In genomic region chr1:109623601-109624161, GRCh38 we compare ENCODE assay signal across 8 cellular contexts. TPM values are rescaled to one million over a fixed set of nuclear protein-coding genes. Genes with fewer than 3 reads are reported as not detected.
DNase-seq lines count a peak whose midpoint lies in the region; ATAC-seq and TF ChIP-seq lines count a peak whose summit lies in the region.

No MANE protein-coding gene starts in this region.

- H3K9me3 ChIP-seq in OCI-LY1 (ENCODE audit: low read length) = no peaks in the 10 kb centered on the region
- no peaks in the 10 kb centered on the region for H3K9me3 ChIP-seq in esophagus squamous epithelium

- peak overlapping the region; percentile 79 for H3K27ac ChIP-seq in OCI-LY1 (ENCODE audit: low read depth, low read length, poor library complexity, severe bottlenecking)
- peak overlapping the region in 3 of 4 donors; percentile 31 to 46 (median 44) for H3K27ac ChIP-seq in esophagus squamous epithelium
- peak overlapping the region in 15 of 21 experiments; percentile 14 to 96 (median 49) for H3K27ac ChIP-seq in skin epidermis

- no peaks in the 10 kb centered on the region for H4K20me1 ChIP-seq in OCI-LY1 (ENCODE audit: insufficient read depth, low read length)

- H3K4me3 Mint-ChIP-seq in T-helper 1 cell treated with Interleukin-12 subunit alpha and Interleukin-12 subunit beta and Interleukin-4 antibody, amounts not matched to agents 30 μg/mL and 1 μg/mL, for 36 hours = peak overlapping the region; percentile 66

- no peak for DNase-seq in T-helper 1 cell
- no peak for DNase-seq in esophagus squamous epithelium (lab: John Stamatoyannopoulos, UW)
- no peak for DNase-seq in NCI-H2227 (lab: John Stamatoyannopoulos, UW; ENCODE audit: unreplicated experiment)
- no peak for DNase-seq in stimulated activated CD4-positive, alpha-beta T cell treated with anti-CD3 and anti-CD28 coated beads, Interleukin-2, amount 100 ng/mL, for 48 hours

- intact Hi-C loops in esophagus squamous epithelium (cut with DNase I) = no loop called here

- no peak for ATAC-seq in HG02884 (IDR thresholded peaks at IDR 0.05; ENCODE audit: unreplicated experiment)

- H3K4me3 ChIP-seq in OCI-LY1 (ENCODE audit: low read depth, low read length, poor library complexity, severe bottlenecking) (peak overlapping the region; percentile 55), esophagus squamous epithelium (peak overlapping the region in 1 of 4 donors; percentile 8), skin epidermis (no peak overlapping the region)

- H2AFZ ChIP-seq in OCI-LY1 (ENCODE audit: low read length) = no peak overlapping the region

- no peak for TF ChIP-seq POLR2A in esophagus squamous epithelium (IDR thresholded peaks at IDR 0.05)

- peak overlapping the region; percentile 75 for H3K4me2 ChIP-seq in OCI-LY1 (ENCODE audit: low read length)

- no peak for TF ChIP-seq CTCF in OCI-LY1 (IDR thresholded peaks at IDR 0.05; ENCODE audit: low read length)
- no peak for TF ChIP-seq CTCF in esophagus squamous epithelium (IDR thresholded peaks at IDR 0.05)

- H3K4me1 Mint-ChIP-seq in T-helper 1 cell treated with Interleukin-12 subunit alpha and Interleukin-12 subunit beta and Interleukin-4 antibody, amounts not matched to agents 30 μg/mL and 1 μg/mL, for 36 hours (ENCODE audit: low read depth) = peaks cover 46% of the 10 kb centered on the region

- H3K9ac ChIP-seq in OCI-LY1 (ENCODE audit: low read length) = peak overlapping the region; percentile 63; the same call in 1 of the 2 replicates

- no peaks in the 10 kb centered on the region for H3K27me3 Mint-ChIP-seq in T-helper 1 cell treated with Interleukin-12 subunit alpha and Interleukin-12 subunit beta and Interleukin-4 antibody, amounts not matched to agents 30 μg/mL and 1 μg/mL, for 36 hours (ENCODE audit: low read depth)

- no peaks in the 10 kb centered on the region for H3K79me2 ChIP-seq in OCI-LY1 (ENCODE audit: insufficient read depth, low read length)

- no peaks in the 10 kb centered on the region for H3F3A ChIP-seq in OCI-LY1 (ENCODE audit: insufficient read depth, low read length)

- WGBS in esophagus squamous epithelium, 2 donors = 25 to 66% methylated on average over 5 to 11 of the region's 11 CpGs

- peaks cover 17% of the 10 kb centered on the region for H3K36me3 ChIP-seq in OCI-LY1 (ENCODE audit: insufficient read depth, low read length)
- H3K36me3 ChIP-seq in esophagus squamous epithelium = peaks cover 9 to 32% (median 20%) of the 10 kb centered on the region in 3 donors

- H3K27ac Mint-ChIP-seq in T-helper 1 cell treated with Interleukin-12 subunit alpha and Interleukin-12 subunit beta and Interleukin-4 antibody, amounts not matched to agents 30 μg/mL and 1 μg/mL, for 36 hours = peak overlapping the region; percentile 81

- H3K4me1 ChIP-seq in OCI-LY1 (ENCODE audit: insufficient read depth, low read length, severe bottlenecking) (peaks cover 54% of the 10 kb centered on the region), esophagus squamous epithelium (peaks cover 33 to 71% (median 34%) of the 10 kb centered on the region in 3 donors)

- H3K9me2 ChIP-seq in OCI-LY1 (ENCODE audit: low read depth, low read length) = no peaks in the 10 kb centered on the region

- no peaks in the 10 kb centered on the region for H3K9me3 Mint-ChIP-seq in T-helper 1 cell treated with Interleukin-12 subunit alpha and Interleukin-12 subunit beta and Interleukin-4 antibody, amounts not matched to agents 30 μg/mL and 1 μg/mL, for 36 hours

- H3K27me3 ChIP-seq in OCI-LY1 (ENCODE audit: insufficient read depth, low read length) = no peaks in the 10 kb centered on the region
- H3K27me3 ChIP-seq in esophagus squamous epithelium = no peaks in the 10 kb centered on the region

- peaks cover 21% of the 10 kb centered on the region for H3K36me3 Mint-ChIP-seq in T-helper 1 cell treated with Interleukin-12 subunit alpha and Interleukin-12 subunit beta and Interleukin-4 antibody, amounts not matched to agents 30 μg/mL and 1 μg/mL, for 36 hours (ENCODE audit: low read depth)

RNA-seq across cellular contexts. Expression of gene AMPD2, which starts 4.0 kb away (rescaled TPM):
- 10 to 100 TPM; 18.5 to 51.5 (median 24.4) TPM for total RNA-seq in esophagus squamous epithelium

RNA-seq across cellular contexts. Expression of gene GNAT2, which starts 4.3 kb away (rescaled TPM):
- total RNA-seq in esophagus squamous epithelium = not detected

RNA-seq across cellular contexts. Expression of gene GSTM4, which starts 32.2 kb away (rescaled TPM):
- total RNA-seq in esophagus squamous epithelium = 10 to 100 TPM; 13.5 to 53.5 (median 29.4) TPM

RNA-seq across cellular contexts. Expression of gene GSTM2, which starts 44.2 kb away (rescaled TPM):
- total RNA-seq in esophagus squamous epithelium = 10 to 100 TPM; 17.8 to 87.9 (median 46.2) TPM
